Comparison of ENCODE assay signal across 22 cellular contexts in genomic region chr1:22503721-22504410, GRCh38. TPM values are rescaled to one million over a fixed set of nuclear protein-coding genes. Genes with fewer than 3 reads are reported as not detected.
A peak's percentile ranks its signal among the peaks of the same experiment; 100 is the strongest.
DNase-seq lines count a peak whose midpoint lies in the region; ATAC-seq and TF ChIP-seq lines count a peak whose summit lies in the region.
"Had no signal": no experiment of that assay in that cellular context is flagged by ENCODE, and none has a peak within 500 bp of the region (broad histone marks: within the 10 kb centered on the region; RNA-seq: fewer than 3 reads in every experiment).

No MANE protein-coding gene starts in this region.

- no peaks in the 10 kb centered on the region for H3K9me2 ChIP-seq in GM23248 (ENCODE audit: insufficient read depth)

- no peaks in the 10 kb centered on the region for H3K27me3 ChIP-seq in GM23248 (replicated peaks; ENCODE audit: insufficient read depth)
- H3K27me3 ChIP-seq in left lung: no peaks in the 10 kb centered on the region
- no peaks in the 10 kb centered on the region for H3K27me3 ChIP-seq in endodermal cell (ENCODE audit: control insufficient read depth, insufficient read depth, low read length, poor library complexity, severe bottlenecking)
- H3K27me3 ChIP-seq: colonic mucosa, vagina had no signal

- intact Hi-C loops in left lung (cut with DNase I): no loop called here

- TF ChIP-seq CTCF in AG04449 (IDR thresholded peaks at IDR 0.05; ENCODE audit: insufficient read depth, low read length, missing control alignments) (no peak), cardiac fibroblast (IDR thresholded peaks at IDR 0.05; ENCODE audit: low read depth, low read length) (no peak), left lung (IDR thresholded peaks at IDR 0.05) (no peak), endodermal cell (conservative IDR thresholded peaks at IDR 0.05) (no peak)

- no peak overlapping the region for H3K27ac Mint-ChIP-seq in endodermal cell
- H3K27ac Mint-ChIP-seq: activated CD4-positive, alpha-beta memory T cell treated with anti-CD3 and anti-CD28 coated beads, Interleukin-2, amount 10 ng/mL, durations not matched to agents 7 days and 5 days; activated naive CD8-positive, alpha-beta T cell treated with anti-CD3 and anti-CD28 coated beads, Interleukin-2, amount 50 U/mL, for 24 hours; CD8-positive, alpha-beta T cell; T-helper 1 cell treated with Interleukin-12 subunit alpha and Interleukin-12 subunit beta and Interleukin-4 antibody, amounts not matched to agents 30 μg/mL and 1 μg/mL, for 36 hours had no signal

- in situ Hi-C loops in GM23248 (cut with MboI): no loop called here

- H3K36me3 ChIP-seq in GM23248 (ENCODE audit: low read depth) (no peaks in the 10 kb centered on the region), left lung (peaks cover 0 to 46% of the 10 kb centered on the region in 2 donors), endodermal cell (ENCODE audit: control insufficient read depth, insufficient read depth, low read length) (peaks cover 48% of the 10 kb centered on the region)
- H3K36me3 ChIP-seq: colonic mucosa had no signal

- 47 to 49% methylated on average over 2 of the region's 2 CpGs for WGBS in GM23248 (ENCODE audit: low coverage in 1 of 2, low lambda C conversion rate in 2 of 2, missing lambda C conversion rate in 2 of 2), 2 experiments
- WGBS in endodermal cell (ENCODE audit: insufficient coverage in 1 of 2, insufficient read length in 1 of 2), 2 experiments: 89 to 94% methylated on average over 1 to 2 of the region's 2 CpGs

- peaks cover 24% of the 10 kb centered on the region for H3K4me1 Mint-ChIP-seq in endodermal cell
- H3K4me1 Mint-ChIP-seq: activated CD4-positive, alpha-beta memory T cell treated with anti-CD3 and anti-CD28 coated beads, Interleukin-2, amount 10 ng/mL, durations not matched to agents 7 days and 5 days had no signal

- H3K27me3 Mint-ChIP-seq in endodermal cell (ENCODE audit: insufficient read depth): peaks cover 5% of the 10 kb centered on the region
- H3K27me3 Mint-ChIP-seq: activated CD4-positive, alpha-beta memory T cell treated with anti-CD3 and anti-CD28 coated beads, Interleukin-2, amount 10 ng/mL, durations not matched to agents 7 days and 5 days; activated naive CD8-positive, alpha-beta T cell treated with anti-CD3 and anti-CD28 coated beads, Interleukin-2, amount 50 U/mL, for 24 hours had no signal

- POLR2A ChIA-PET in AG04449 (lab: Yijun Ruan, JAX): no interaction called here

- no peak overlapping the region for H3K4me3 Mint-ChIP-seq in endodermal cell
- H3K4me3 Mint-ChIP-seq: activated CD4-positive, alpha-beta memory T cell treated with anti-CD3 and anti-CD28 coated beads, Interleukin-2, amount 10 ng/mL, durations not matched to agents 7 days and 5 days; activated naive CD8-positive, alpha-beta T cell treated with anti-CD3 and anti-CD28 coated beads, Interleukin-2, amount 50 U/mL, for 24 hours; activated T-cell treated with anti-CD3 and anti-CD28 coated beads, Interleukin-2, amount 50 U/mL, for 4 hours; CD8-positive, alpha-beta T cell; T-helper 1 cell treated with Interleukin-12 subunit alpha and Interleukin-12 subunit beta and Interleukin-4 antibody, amounts not matched to agents 30 μg/mL and 1 μg/mL, for 36 hours had no signal

- no peak overlapping the region for H3K4me3 ChIP-seq in AG04449 (ENCODE audit: low read depth, low read length)
- no peak overlapping the region for H3K4me3 ChIP-seq in GM23248
- no peak overlapping the region for H3K4me3 ChIP-seq in cardiac fibroblast (replicated peaks in 1 of 2; ENCODE audit: low read depth in 2 of 2, low read length in 2 of 2)
- no peak overlapping the region for H3K4me3 ChIP-seq in left lung
- no peak overlapping the region for H3K4me3 ChIP-seq in endodermal cell (ENCODE audit: low read length)
- H3K4me3 ChIP-seq: A549, colonic mucosa, vagina had no signal

- no peaks in the 10 kb centered on the region for H3K9me3 ChIP-seq in GM23248 (ENCODE audit: low read depth)
- no peaks in the 10 kb centered on the region for H3K9me3 ChIP-seq in left lung
- H3K9me3 ChIP-seq in endodermal cell (ENCODE audit: control insufficient read depth, low read length): no peaks in the 10 kb centered on the region
- H3K9me3 ChIP-seq: A549, colonic mucosa, vagina had no signal

- peaks cover 20% of the 10 kb centered on the region for H3K4me1 ChIP-seq in GM23248 (ENCODE audit: insufficient read depth)
- peaks cover 11 to 16% of the 10 kb centered on the region in 2 donors for H3K4me1 ChIP-seq in left lung
- peaks cover 10% of the 10 kb centered on the region for H3K4me1 ChIP-seq in endodermal cell (ENCODE audit: control insufficient read depth, insufficient read depth, low read length)
- H3K4me1 ChIP-seq: A549, colonic mucosa had no signal

- H3K4me2 ChIP-seq in GM23248 (ENCODE audit: unreplicated experiment): peak overlapping the region; percentile 13
- H3K4me2 ChIP-seq: A549 had no signal

- DNase-seq in AG04449 (ENCODE audit: low read depth, low spot score) (peak; percentile 29), GM23248 (peak; percentile 49), cardiac fibroblast (ENCODE audit: low read depth in 2 of 2) (peak; percentile 36 to 38), left lung (no peak), cerebellar nuclear complex (lab: John Stamatoyannopoulos, UW) (no peak), endodermal cell (no peak)
- no peak for DNase-seq in stimulated activated CD4-positive, alpha-beta T cell treated with anti-CD3 and anti-CD28 coated beads, Interleukin-4, amount 100 ng/mL, for 24 hours
- DNase-seq: activated CD4-positive, alpha-beta memory T cell treated with anti-CD3 and anti-CD28 coated beads, Interleukin-2, amount 10 ng/mL, durations not matched to agents 7 days and 5 days; activated naive CD8-positive, alpha-beta T cell treated with anti-CD3 and anti-CD28 coated beads, Interleukin-2, amount 50 U/mL, for 24 hours; activated T-cell treated with anti-CD3 and anti-CD28 coated beads, Interleukin-2, amount 50 U/mL, for 4 hours; CD8-positive, alpha-beta T cell; colonic mucosa; islet precursor cell; mesendoderm; NCI-H187 treated with DMSO at 0.1 percent for 48 hours; NCI-H524 treated with DMSO at 0.1 percent for 48 hours; retina; Right ventricle myocardium superior had no signal

- H3K36me3 Mint-ChIP-seq in endodermal cell (ENCODE audit: low read depth): peaks cover 42% of the 10 kb centered on the region

- no peaks in the 10 kb centered on the region for H3K9me3 Mint-ChIP-seq in endodermal cell
- H3K9me3 Mint-ChIP-seq: activated CD4-positive, alpha-beta memory T cell treated with anti-CD3 and anti-CD28 coated beads, Interleukin-2, amount 10 ng/mL, durations not matched to agents 7 days and 5 days; activated naive CD8-positive, alpha-beta T cell treated with anti-CD3 and anti-CD28 coated beads, Interleukin-2, amount 50 U/mL, for 24 hours; activated T-cell treated with anti-CD3 and anti-CD28 coated beads, Interleukin-2, amount 50 U/mL, for 4 hours; CD8-positive, alpha-beta T cell; T-helper 1 cell treated with Interleukin-12 subunit alpha and Interleukin-12 subunit beta and Interleukin-4 antibody, amounts not matched to agents 30 μg/mL and 1 μg/mL, for 36 hours had no signal

- no peaks in the 10 kb centered on the region for H4K20me1 ChIP-seq in GM23248 (ENCODE audit: insufficient read depth)

- H3K9ac ChIP-seq in GM23248: 0 out of 2 replicates have a peak overlapping the region, but pooled peaks have one; percentile 1
- H3K9ac ChIP-seq in endodermal cell (ENCODE audit: extremely low read depth, low read length, poor library complexity, severe bottlenecking): no peak overlapping the region

- CTCF ChIA-PET in AG04449 (lab: Yijun Ruan, JAX): interaction anchor here (2.0 kb wide), 1 partner anchor 139 kb away, joined by 4 read pairs; no protein-coding TSS in a partner anchor

- ATAC-seq in left lung (peak; percentile 8), GM21619 (IDR thresholded peaks at IDR 0.05; ENCODE audit: unreplicated experiment) (no peak)
- ATAC-seq: A549; activated naive CD8-positive, alpha-beta T cell treated with anti-CD3 and anti-CD28 coated beads, Interleukin-2, amount 50 U/mL, for 24 hours; activated T-cell treated with anti-CD3 and anti-CD28 coated beads, Interleukin-2, amount 50 U/mL, for 4 hours; CD8-positive, alpha-beta T cell had no signal

- no peaks in the 10 kb centered on the region for H3K79me2 ChIP-seq in GM23248 (ENCODE audit: insufficient read depth)

- no peaks in the 10 kb centered on the region; the same call in 1 of the 2 replicates for H3F3A ChIP-seq in GM23248 (ENCODE audit: insufficient read depth)

- no peak overlapping the region for H2AFZ ChIP-seq in GM23248

- peak overlapping the region; percentile 25 for H3K27ac ChIP-seq in GM23248
- no peak overlapping the region for H3K27ac ChIP-seq in left lung
- no peak overlapping the region for H3K27ac ChIP-seq in endodermal cell (ENCODE audit: low read depth, low read length)
- H3K27ac ChIP-seq: A549, colonic mucosa, vagina had no signal

RNA-seq across cellular contexts. Expression of gene ZBTB40, which starts 52.2 kb away (rescaled TPM):
- 8.1 and 9.9 TPM in 2 replicates for total RNA-seq in GM23248 (2014; rRNA removed; shearing (Covaris generic))
- polyA plus RNA-seq in GM23248 (2016; fragmentation: Nextera tagmentation; extraction: Ambion mirVana): 2.5 and 3.3 TPM in 2 replicates
- total RNA-seq in left lung (10 to 100 TPM; 19.6 to 20.6 TPM), endodermal cell (10 to 100 TPM; 18.5 to 29.7 TPM)
- polyA plus RNA-seq in endodermal cell (2013, experiment 1 of 2): 13.3 TPM
- polyA plus RNA-seq in endodermal cell (2013, experiment 2 of 2): 12.6 TPM

RNA-seq across cellular contexts. Expression of gene EPHA8, which starts 59.4 kb away (rescaled TPM):
- not detected in 2 replicates for total RNA-seq in GM23248 (2014; rRNA removed; shearing (Covaris generic))
- not detected in 2 replicates for polyA plus RNA-seq in GM23248 (2016; fragmentation: Nextera tagmentation; extraction: Ambion mirVana)
- total RNA-seq in left lung: not detected
- 1 to 10 TPM; 1.5 TPM for total RNA-seq in endodermal cell
- 0.39 TPM for polyA plus RNA-seq in endodermal cell (2013, experiment 1 of 2)
- polyA plus RNA-seq in endodermal cell (2013, experiment 2 of 2): 0.29 TPM
- total RNA-seq: activated CD4-positive, alpha-beta memory T cell treated with anti-CD3 and anti-CD28 coated beads, Interleukin-2, amount 10 ng/mL, durations not matched to agents 7 days and 5 days; activated T-cell treated with anti-CD3 and anti-CD28 coated beads, Interleukin-2, amount 50 U/mL, for 4 hours; CD8-positive, alpha-beta T cell; colonic mucosa; Right ventricle myocardium superior; vagina had no signal
- polyA plus RNA-seq: A549 had no signal

Comparison
In these comparisons a context has a peak if more than half of its experiments do, and no peak if none do; other contexts are left out.
1. DNase-seq: peak in AG04449 (single experiment), GM23248 (single experiment) and cardiac fibroblast (2 of 2); none in left lung (0 of 2), cerebellar nuclear complex (0 of 2), endodermal cell (single experiment) and stimulated activated CD4-positive, alpha-beta T cell treated with anti-CD3 and anti-CD28 coated beads, Interleukin-4, amount 100 ng/mL, for 24 hours (single experiment).